ENCODE assay signal across 11 cellular contexts in genomic region chr19:44943801-44944249, GRCh38. TPM values are rescaled to one million over a fixed set of nuclear protein-coding genes. Genes with fewer than 3 reads are reported as not detected.
A peak's percentile ranks its signal among the peaks of the same experiment; 100 is the strongest.
DNase-seq lines count a peak whose midpoint lies in the region; ATAC-seq, FAIRE-seq and TF ChIP-seq lines count a peak whose summit lies in the region.
"Had no signal": no experiment of that assay in that cellular context is flagged by ENCODE, and none has a peak within 500 bp of the region (broad histone marks: within the 10 kb centered on the region; RNA-seq: fewer than 3 reads in every experiment).

No MANE protein-coding gene starts in this region.

- H3K4me3 ChIP-seq in GM12878 (no peak overlapping the region), WERI-Rb-1 (ENCODE audit: low read depth, low read length) (no peak overlapping the region)

- H3K79me2 ChIP-seq in GM12878 (ENCODE audit: control insufficient read depth, insufficient read depth, low read length) = no peaks in the 10 kb centered on the region

- intact Hi-C loops in GM12878 (cut with micrococcal nuclease; ENCODE audit: unreplicated experiment) = no loop called here

- CTCF ChIA-PET in GM12878 (lab: Yijun Ruan, JAX) = interaction anchor here (1.0 kb wide), 1 partner anchor 8 kb away, joined by 4 read pairs; no protein-coding TSS in a partner anchor
- CTCF ChIA-PET in RWPE1 (lab: Yijun Ruan, JAX) = interaction anchor here (0.6 to 0.7 kb wide), 2 partner anchors 26 to 54 kb away, joined by 3 to 8 read pairs; no protein-coding TSS in a partner anchor

- RAD21 ChIA-PET in GM12878 (lab: Charles Lee; ENCODE audit: unreplicated experiment) = interaction anchor here (1.3 kb wide), 1 partner anchor 8 kb away, joined by 4 read pairs; no protein-coding TSS in a partner anchor

- TF ChIP-seq CTCF in GM12874 (IDR thresholded peaks at IDR 0.05; ENCODE audit: insufficient read depth, low read depth, low read length) = 0 out of 2 replicates have a peak, but pooled peaks have one; percentile 10
- peak in 1 of 3 experiments; percentile 24; a peak in 1 of 6 replicates for TF ChIP-seq CTCF in GM12878 (IDR thresholded peaks at IDR 0.05 in 2 of 3, conservative IDR thresholded peaks at IDR 0.05 in 1 of 3; ENCODE audit: control insufficient read depth in 2 of 3, extremely low read depth in 1 of 3, insufficient read depth in 1 of 3, low read depth in 3 of 3, low read length in 3 of 3)
- TF ChIP-seq CTCF in neural crest cell (conservative IDR thresholded peaks at IDR 0.05) = no peak
- no peak for TF ChIP-seq CTCF in WERI-Rb-1 (IDR thresholded peaks at IDR 0.05; ENCODE audit: low read depth, low read length)
- no peak for TF ChIP-seq CTCF in RWPE1 (conservative IDR thresholded peaks at IDR 0.05; ENCODE audit: low read depth)
- no peak for TF ChIP-seq CTCF in glutamatergic neuron (IDR thresholded peaks at IDR 0.05; ENCODE audit: partially characterized antibody, unreplicated experiment)

- peak overlapping the region; percentile 67 for H2AFZ ChIP-seq in GM12878 (ENCODE audit: control insufficient read depth, low read depth, low read length)

- peak; percentile 61 for TF ChIP-seq POLR2A in GM12878 (IDR thresholded peaks at IDR 0.05; ENCODE audit: low read depth, low read length)

- TF ChIP-seq EP300 in GM12878 (IDR thresholded peaks at IDR 0.05; ENCODE audit: borderline replicate concordance in 1 of 2, control insufficient read depth in 1 of 2, low read depth in 2 of 2, low read length in 2 of 2) = no peak

- H3K27me3 Mint-ChIP-seq in neural crest cell (ENCODE audit: low read depth) (no peaks in the 10 kb centered on the region), glutamatergic neuron (ENCODE audit: unreplicated experiment) (peaks cover 2% of the 10 kb centered on the region)

- H3K9me3 ChIP-seq in GM12878 (replicated peaks; ENCODE audit: control insufficient read depth, insufficient read depth, low read length) = no peaks in the 10 kb centered on the region
- H3K9me3 ChIP-seq in WERI-Rb-1 (ENCODE audit: severe bottlenecking) = no peaks in the 10 kb centered on the region

- POLR2A ChIA-PET in GM12878 (lab: Charles Lee) (interaction anchor here (0.5 to 1.0 kb wide), 2 partner anchors 11 to 28 kb away, joined by 4 to 6 read pairs; partner anchors contain the start of gene CLPTM1), RWPE1 (lab: Yijun Ruan, JAX; ENCODE audit: low non-redundant PET) (no interaction called here)

- H3K4me1 Mint-ChIP-seq in neural crest cell = peaks cover 4% of the 10 kb centered on the region
- H3K4me1 Mint-ChIP-seq in glutamatergic neuron (ENCODE audit: low read depth, unreplicated experiment) = peaks cover 7% of the 10 kb centered on the region

- H3K27ac ChIP-seq in GM12878 (ENCODE audit: control insufficient read depth, insufficient read depth) = no peak overlapping the region
- H3K27ac ChIP-seq in WERI-Rb-1 = no peak overlapping the region
- no peak overlapping the region for H3K27ac ChIP-seq in RWPE1

- 6% methylated on average over 10 of the region's 10 CpGs for WGBS in GM12878 (ENCODE audit: insufficient coverage, insufficient replicate concordance, low lambda C conversion rate, missing lambda C conversion rate)

- H4K20me1 ChIP-seq in GM12878 (ENCODE audit: control insufficient read depth, insufficient read depth) = no peaks in the 10 kb centered on the region

- peak overlapping the region; percentile 52 for H3K27ac Mint-ChIP-seq in neural crest cell (ENCODE audit: unreplicated experiment)
- no peak overlapping the region for H3K27ac Mint-ChIP-seq in glutamatergic neuron (ENCODE audit: unreplicated experiment)

- no peak overlapping the region for H3K9ac ChIP-seq in GM12878 (ENCODE audit: control insufficient read depth, insufficient read depth, low read length)

- peaks cover 19% of the 10 kb centered on the region for H3K4me1 ChIP-seq in GM12878 (ENCODE audit: control insufficient read depth, insufficient read depth, low read length)

- peak; percentile 49 for FAIRE-seq in GM12878 (lab: Jason Lieb, UNC)

- SMC1A ChIA-PET in GM12878 (lab: Charles Lee; ENCODE audit: uncharacterized antibody, unreplicated experiment) = interaction anchor here (1.0 kb wide), 1 partner anchor 98 kb away, joined by 4 read pairs; the partner anchor contains the start of gene NECTIN2

- in situ Hi-C loops in GM12878 (cut with MboI) = no loop called here

- peak; percentile 51 for ATAC-seq in HG03103 (IDR thresholded peaks at IDR 0.05; ENCODE audit: low read depth, unreplicated experiment)
- peak; percentile 99 for ATAC-seq in GM12878

- H3K4me3 Mint-ChIP-seq in neural crest cell = no peak overlapping the region
- H3K4me3 Mint-ChIP-seq in glutamatergic neuron (ENCODE audit: unreplicated experiment) = no peak overlapping the region

- no TSS peak for BruUV-seq in GM12878 (replicated peaks; lab: Mats Ljungman, UMichigan)

- H3K9me3 Mint-ChIP-seq in neural crest cell (no peaks in the 10 kb centered on the region), glutamatergic neuron (ENCODE audit: unreplicated experiment) (no peaks in the 10 kb centered on the region)

- DNase-seq in GM12878 (ENCODE audit: low read depth, low spot score) (no peak), neural crest cell (ENCODE audit: low read depth, low spot score) (no peak), WERI-Rb-1 (no peak), RWPE1 (ENCODE audit: low spot score) (no peak), middle frontal gyrus (ENCODE audit: extremely low spot score, low spot score) (no peak), glutamatergic neuron (no peak)
- DNase-seq: activated T-cell treated with anti-CD3 and anti-CD28 coated beads for 4 hours; NCI-H1048; stimulated activated CD4-positive, alpha-beta T cell treated with anti-CD3 and anti-CD28 coated beads, Interleukin-12 subunit alpha, Interleukin-12 subunit beta, amount 100 ng/mL, for 4 hours had no signal

- TF ChIP-seq RAD21 in GM12878 (IDR thresholded peaks at IDR 0.05; ENCODE audit: insufficient read depth, low read depth, low read length) = no peak

- no peaks in the 10 kb centered on the region for H3K27me3 ChIP-seq in GM12878 (replicated peaks in 1 of 2; ENCODE audit: control insufficient read depth in 2 of 2, insufficient read depth in 2 of 2, low read length in 1 of 2)
- no peaks in the 10 kb centered on the region for H3K27me3 ChIP-seq in WERI-Rb-1 (ENCODE audit: insufficient read depth, low read depth, severe bottlenecking)

- H3K4me2 ChIP-seq in GM12878 (ENCODE audit: control insufficient read depth, insufficient read depth) = 0 out of 2 replicates have a peak overlapping the region, but pooled peaks have one; percentile 1

- H3K36me3 ChIP-seq in GM12878 (ENCODE audit: control insufficient read depth in 2 of 2, insufficient read depth in 2 of 2, low read length in 1 of 2) = no peaks in the 10 kb centered on the region
- H3K36me3 ChIP-seq in WERI-Rb-1 = no peaks in the 10 kb centered on the region

- no peaks in the 10 kb centered on the region for H3K36me3 Mint-ChIP-seq in neural crest cell (ENCODE audit: low read depth)
- H3K36me3 Mint-ChIP-seq in glutamatergic neuron (ENCODE audit: unreplicated experiment) = no peaks in the 10 kb centered on the region

RNA-seq across cellular contexts. Expression of gene APOC4, which starts 1.8 kb away (rescaled TPM):
- not detected in 2 replicates for total RNA-seq in GM12878 (2013; cell fraction: nucleolus; rRNA removed)
- total RNA-seq in GM12878 (2014; rRNA removed) (not detected in 2 replicates), GM12878 (2014; rRNA removed; fragmentation: Illumina TruSeq; extraction: Trizol) (not detected in 2 replicates), GM12878 (2021) (not detected in 2 replicates), neural crest cell (not detected in 2 replicates), glutamatergic neuron (ENCODE audit: unreplicated experiment) (not detected)
- polyA plus RNA-seq in GM12878 (2011; ENCODE audit: low read depth) = not detected
- polyA plus RNA-seq in GM12878 (2011; rRNA removed) (not detected in 2 replicates), GM12878 (2014; fragmentation: Illumina TruSeq; extraction: Trizol) (1.4 TPM in 1 of 2 replicates, not detected in the other), GM12878 (2014; fragmentation: Nextera tagmentation; extraction: Ambion mirVana) (not detected), GM12878 (2014; rRNA removed) (not detected in 2 replicates), GM12878 (2016; fragmentation: Nextera tagmentation; extraction: Ambion mirVana) (not detected)
- not detected in 2 replicates for polyA plus RNA-seq in GM12878 (2011; cell fraction: cytosol; rRNA removed)
- polyA plus RNA-seq in GM12878 (2011; cell fraction: nucleus; rRNA removed) = not detected in 2 replicates
- not detected in 2 replicates for polyA plus RNA-seq in GM12878 (2012)
- polyA minus RNA-seq in GM12878 (2011; rRNA and poly(A)+ RNA removed) = not detected in 2 replicates
- polyA minus RNA-seq in GM12878 (2011; cell fraction: cytosol; rRNA and poly(A)+ RNA removed) = not detected in 2 replicates
- not detected in 2 replicates for polyA minus RNA-seq in GM12878 (2011; cell fraction: nucleus; rRNA and poly(A)+ RNA removed)

RNA-seq across cellular contexts. Expression of gene APOC2, which starts 2.0 kb away (rescaled TPM):
- total RNA-seq in GM12878 (2013; cell fraction: nucleolus; rRNA removed) = not detected in 2 replicates
- total RNA-seq in GM12878 (2014; rRNA removed) (not detected in 2 replicates), GM12878 (2014; rRNA removed; fragmentation: Illumina TruSeq; extraction: Trizol) (not detected in 2 replicates), GM12878 (2021) (not detected in 2 replicates), neural crest cell (not detected in 2 replicates), glutamatergic neuron (ENCODE audit: unreplicated experiment) (not detected)
- not detected for polyA plus RNA-seq in GM12878 (2011; ENCODE audit: low read depth)
- polyA plus RNA-seq in GM12878 (2011; rRNA removed) (0.52 and 0.72 TPM in 2 replicates), GM12878 (2014; fragmentation: Illumina TruSeq; extraction: Trizol) (not detected in 2 replicates), GM12878 (2014; fragmentation: Nextera tagmentation; extraction: Ambion mirVana) (not detected), GM12878 (2014; rRNA removed) (not detected in 2 replicates), GM12878 (2016; fragmentation: Nextera tagmentation; extraction: Ambion mirVana) (not detected)
- 1.2 and 1.3 TPM in 2 replicates for polyA plus RNA-seq in GM12878 (2011; cell fraction: cytosol; rRNA removed)
- not detected in 2 replicates for polyA plus RNA-seq in GM12878 (2011; cell fraction: nucleus; rRNA removed)
- polyA plus RNA-seq in GM12878 (2012) = 0.49 TPM in 1 of 2 replicates, not detected in the other
- 0.41 TPM in 1 of 2 replicates, not detected in the other for polyA minus RNA-seq in GM12878 (2011; rRNA and poly(A)+ RNA removed)
- polyA minus RNA-seq in GM12878 (2011; cell fraction: cytosol; rRNA and poly(A)+ RNA removed) = not detected in 2 replicates
- not detected in 2 replicates for polyA minus RNA-seq in GM12878 (2011; cell fraction: nucleus; rRNA and poly(A)+ RNA removed)

RNA-seq across cellular contexts. Expression of gene CLPTM1, which starts 11.4 kb away (rescaled TPM):
- total RNA-seq in GM12878 (2013; cell fraction: nucleolus; rRNA removed) = 48.2 and 53.9 TPM in 2 replicates
- total RNA-seq in GM12878 (2014; rRNA removed) (22.5 and 34.3 TPM in 2 replicates), GM12878 (2014; rRNA removed; fragmentation: Illumina TruSeq; extraction: Trizol) (10.5 and 14.4 TPM in 2 replicates), GM12878 (2021) (70.6 and 72.6 TPM in 2 replicates), neural crest cell (89.9 and 93.2 TPM in 2 replicates), glutamatergic neuron (ENCODE audit: unreplicated experiment) (102 TPM)
- 19.8 TPM for polyA plus RNA-seq in GM12878 (2011; ENCODE audit: low read depth)
- polyA plus RNA-seq in GM12878 (2011; rRNA removed) (13.3 and 33.1 TPM in 2 replicates), GM12878 (2014; fragmentation: Illumina TruSeq; extraction: Trizol) (28.5 and 51.2 TPM in 2 replicates), GM12878 (2014; fragmentation: Nextera tagmentation; extraction: Ambion mirVana) (1 to 10 TPM in 1 of 2 experiments, under 1 TPM in 1; 0.42 to 2.3 TPM), GM12878 (2014; rRNA removed) (36.2 and 43.4 TPM in 2 replicates), GM12878 (2016; fragmentation: Nextera tagmentation; extraction: Ambion mirVana) (10 to 100 TPM; 56.6 to 60.9 TPM)
- 49.1 and 49.9 TPM in 2 replicates for polyA plus RNA-seq in GM12878 (2011; cell fraction: cytosol; rRNA removed)
- polyA plus RNA-seq in GM12878 (2011; cell fraction: nucleus; rRNA removed) = 120 and 136 TPM in 2 replicates
- polyA plus RNA-seq in GM12878 (2012) = 37.1 and 39.2 TPM in 2 replicates
- 45.1 and 46.5 TPM in 2 replicates for polyA minus RNA-seq in GM12878 (2011; rRNA and poly(A)+ RNA removed)
- 22.6 and 31.4 TPM in 2 replicates for polyA minus RNA-seq in GM12878 (2011; cell fraction: cytosol; rRNA and poly(A)+ RNA removed)
- 23.0 and 39.7 TPM in 2 replicates for polyA minus RNA-seq in GM12878 (2011; cell fraction: nucleus; rRNA and poly(A)+ RNA removed)

RNA-seq across cellular contexts. Expression of gene APOC1, which starts 29.4 kb away (rescaled TPM):
- total RNA-seq in GM12878 (2013; cell fraction: nucleolus; rRNA removed) = not detected in 2 replicates
- total RNA-seq in GM12878 (2014; rRNA removed) = 0.73 and 1.3 TPM in 2 replicates
- 0.76 and 2.4 TPM in 2 replicates for total RNA-seq in GM12878 (2014; rRNA removed; fragmentation: Illumina TruSeq; extraction: Trizol)
- 2.7 and 3.8 TPM in 2 replicates for total RNA-seq in GM12878 (2021)
- polyA plus RNA-seq in GM12878 (2011; ENCODE audit: low read depth) = 1.1 TPM
- polyA plus RNA-seq in GM12878 (2011; rRNA removed) = 1.0 and 1.7 TPM in 2 replicates
- 0.85 and 1.2 TPM in 2 replicates for polyA plus RNA-seq in GM12878 (2011; cell fraction: cytosol; rRNA removed)
- polyA plus RNA-seq in GM12878 (2011; cell fraction: nucleus; rRNA removed) = 1.1 TPM in 1 of 2 replicates, not detected in the other
- 8.3 and 12.1 TPM in 2 replicates for polyA plus RNA-seq in GM12878 (2012)
- 3.8 TPM in 1 of 2 replicates, not detected in the other for polyA plus RNA-seq in GM12878 (2014; fragmentation: Illumina TruSeq; extraction: Trizol)
- polyA plus RNA-seq in GM12878 (2014; fragmentation: Nextera tagmentation; extraction: Ambion mirVana) = 1 to 10 TPM; 2.4 to 4.0 TPM
- polyA plus RNA-seq in GM12878 (2014; rRNA removed) = 0.47 and 0.83 TPM in 2 replicates
- polyA plus RNA-seq in GM12878 (2016; fragmentation: Nextera tagmentation; extraction: Ambion mirVana) = 1 to 10 TPM; 2.8 to 3.9 TPM
- 0.73 TPM in 1 of 2 replicates, not detected in the other for polyA minus RNA-seq in GM12878 (2011; rRNA and poly(A)+ RNA removed)
- not detected in 2 replicates for polyA minus RNA-seq in GM12878 (2011; cell fraction: cytosol; rRNA and poly(A)+ RNA removed)
- not detected in 2 replicates for polyA minus RNA-seq in GM12878 (2011; cell fraction: nucleus; rRNA and poly(A)+ RNA removed)
- 24.9 and 25.4 TPM in 2 replicates for total RNA-seq in neural crest cell
- total RNA-seq in glutamatergic neuron (ENCODE audit: unreplicated experiment) = 8.3 TPM

RNA-seq across cellular contexts. Expression of gene APOE, which starts 38.2 kb away (rescaled TPM):
- 1.4 and 4.5 TPM in 2 replicates for total RNA-seq in GM12878 (2013; cell fraction: nucleolus; rRNA removed)
- total RNA-seq in GM12878 (2014; rRNA removed) (0.11 and 0.51 TPM in 2 replicates), GM12878 (2014; rRNA removed; fragmentation: Illumina TruSeq; extraction: Trizol) (0.22 TPM in 1 of 2 replicates, not detected in the other), GM12878 (2021) (3.4 and 3.7 TPM in 2 replicates), neural crest cell (12.2 and 13.1 TPM in 2 replicates), glutamatergic neuron (ENCODE audit: unreplicated experiment) (65.9 TPM)
- not detected for polyA plus RNA-seq in GM12878 (2011; ENCODE audit: low read depth)
- polyA plus RNA-seq in GM12878 (2011; rRNA removed) (0.38 and 0.50 TPM in 2 replicates), GM12878 (2014; fragmentation: Illumina TruSeq; extraction: Trizol) (not detected in 2 replicates), GM12878 (2014; fragmentation: Nextera tagmentation; extraction: Ambion mirVana) (not detected), GM12878 (2014; rRNA removed) (0.33 and 1.1 TPM in 2 replicates), GM12878 (2016; fragmentation: Nextera tagmentation; extraction: Ambion mirVana) (under 1 TPM in 1 of 2 experiments, not detected in 1; 0.93 TPM)
- polyA plus RNA-seq in GM12878 (2011; cell fraction: cytosol; rRNA removed) = 0.52 and 0.62 TPM in 2 replicates
- 4.2 and 5.8 TPM in 2 replicates for polyA plus RNA-seq in GM12878 (2011; cell fraction: nucleus; rRNA removed)
- 0.42 and 0.88 TPM in 2 replicates for polyA plus RNA-seq in GM12878 (2012)
- polyA minus RNA-seq in GM12878 (2011; rRNA and poly(A)+ RNA removed) = not detected in 2 replicates
- not detected in 2 replicates for polyA minus RNA-seq in GM12878 (2011; cell fraction: cytosol; rRNA and poly(A)+ RNA removed)
- not detected in 2 replicates for polyA minus RNA-seq in GM12878 (2011; cell fraction: nucleus; rRNA and poly(A)+ RNA removed)
